Comparison of ENCODE assay signal across 7 cellular contexts in genomic region chr16:3458278-3458851, GRCh38. TPM values are rescaled to one million over a fixed set of nuclear protein-coding genes. Genes with fewer than 3 reads are reported as not detected.
DNase-seq lines count a peak whose midpoint lies in the region; ATAC-seq, FAIRE-seq and TF ChIP-seq lines count a peak whose summit lies in the region.

No MANE protein-coding gene starts in this region.

- intact Hi-C loops in PC-3 (cut with micrococcal nuclease) = loop anchor here (2.0 kb wide), 1 partner anchor 58 kb away; the partner anchor contains the start of genes ZNF174 and ZSCAN32
- intact Hi-C loops in upper lobe of right lung (cut with DNase I) = no loop called here

- ATAC-seq in PC-3 (peak; percentile 12), upper lobe of right lung (peak; percentile 2)

- no peak overlapping the region for H3K27ac ChIP-seq in PC-3 (ENCODE audit: low read length)
- H3K27ac ChIP-seq in coronary artery = peak overlapping the region; percentile 85 to 94
- peak overlapping the region; percentile 90 for H3K27ac ChIP-seq in mesodermal cell (ENCODE audit: low read depth, low read length, severe bottlenecking)
- H3K27ac ChIP-seq in upper lobe of right lung = peak overlapping the region; percentile 99

- BruUV-seq in PC-3 (replicated peaks; lab: Mats Ljungman, UMichigan) = no TSS peak

- POLR2A ChIA-PET in PC-3 (lab: Charles Lee; ENCODE audit: unreplicated experiment) = no interaction called here

- H3K9ac ChIP-seq in PC-3 (ENCODE audit: low read length) = peak overlapping the region; percentile 90

- TF ChIP-seq CTCF in PC-3 (conservative IDR thresholded peaks at IDR 0.05; ENCODE audit: low read depth, low read length) (no peak), coronary artery (IDR thresholded peaks at IDR 0.05) (no peak), upper lobe of right lung (IDR thresholded peaks at IDR 0.05) (no peak)

- H3K4me1 ChIP-seq in PC-3 (ENCODE audit: insufficient read depth, low read length) (peaks cover 23% of the 10 kb centered on the region), mesodermal cell (ENCODE audit: control insufficient read depth, insufficient read depth, low read length, poor library complexity, severe bottlenecking) (peaks cover 32% of the 10 kb centered on the region), upper lobe of right lung (peaks cover 50% of the 10 kb centered on the region)

- FAIRE-seq in H54 (lab: Jason Lieb, UNC) = no peak

- H3K27me3 ChIP-seq in PC-3 (ENCODE audit: low read length) = no peaks in the 10 kb centered on the region
- H3K27me3 ChIP-seq in upper lobe of right lung = no peaks in the 10 kb centered on the region

- H3K36me3 ChIP-seq in PC-3 (ENCODE audit: low read depth, low read length) (no peaks in the 10 kb centered on the region), mesodermal cell (ENCODE audit: control insufficient read depth, insufficient read depth, low read length) (peaks cover 6% of the 10 kb centered on the region), upper lobe of right lung (no peaks in the 10 kb centered on the region)

- CTCF ChIA-PET in PC-3 (lab: Charles Lee) = no interaction called here

- peaks cover 57% of the 10 kb centered on the region for H3K79me2 ChIP-seq in PC-3 (ENCODE audit: low read length)

- peak overlapping the region; percentile 60 for H2AFZ ChIP-seq in PC-3 (ENCODE audit: low read length)

- peak overlapping the region; percentile 98 for H3K4me2 ChIP-seq in PC-3 (ENCODE audit: low read length)

- H3K4me3 ChIP-seq in GM08714 (ENCODE audit: low read length) (peak overlapping the region; percentile 81), PC-3 (ENCODE audit: low read length) (peak overlapping the region; percentile 93), coronary artery (peak overlapping the region; percentile 87), mesodermal cell (ENCODE audit: extremely low read depth, insufficient read depth, low read length, poor library complexity, severe bottlenecking) (peak overlapping the region; percentile 76), upper lobe of right lung (peak overlapping the region; percentile 86)

- WGBS in mesodermal cell (ENCODE audit: insufficient coverage in 2 of 2), 2 experiments = 1% methylated on average over 41 to 43 of the region's 47 CpGs

- no peaks in the 10 kb centered on the region for H3F3A ChIP-seq in PC-3 (ENCODE audit: low read length, unreplicated experiment)

- H3K9me3 ChIP-seq in PC-3 (ENCODE audit: low read length) (no peaks in the 10 kb centered on the region), mesodermal cell (ENCODE audit: control insufficient read depth, low read length) (no peaks in the 10 kb centered on the region), upper lobe of right lung (no peaks in the 10 kb centered on the region)

- H3K9me2 ChIP-seq in PC-3 (replicated peaks; ENCODE audit: low read length) = no peaks in the 10 kb centered on the region

- DNase-seq in H54 (ENCODE audit: insufficient read length, low spot score) (peak; percentile 38), PC-3 (peak; percentile 11), coronary artery (ENCODE audit: low spot score) (no peak), upper lobe of right lung (peak; percentile 75), T-helper 9 cell (no peak)

- H4K20me1 ChIP-seq in PC-3 (ENCODE audit: low read length) = peaks cover 8% of the 10 kb centered on the region

- no peak for TF ChIP-seq POLR2A in H54 (IDR thresholded peaks at IDR 0.05; ENCODE audit: low read depth, low read length)

RNA-seq across cellular contexts. Expression of gene NAA60, which starts 14.9 kb away (rescaled TPM):
- total RNA-seq in PC-3 (2014; rRNA removed) (7.6 and 9.3 TPM in 2 replicates), upper lobe of right lung (56.2 TPM)
- polyA plus RNA-seq in mesodermal cell (2013, experiment 1 of 2) = 54.4 TPM
- polyA plus RNA-seq in mesodermal cell (2013, experiment 2 of 2) = 43.7 TPM

RNA-seq across cellular contexts. Expression of gene ZNF597, which starts 15.1 kb away (rescaled TPM):
- total RNA-seq in PC-3 (2014; rRNA removed) = not detected in 2 replicates
- polyA plus RNA-seq in mesodermal cell (2013, experiment 1 of 2) = 1.9 TPM
- 2.2 TPM for polyA plus RNA-seq in mesodermal cell (2013, experiment 2 of 2)
- 5.1 TPM for total RNA-seq in upper lobe of right lung

RNA-seq across cellular contexts. Expression of gene C16orf90, which starts 36.9 kb away (rescaled TPM):
- total RNA-seq in PC-3 (2014; rRNA removed) (not detected in 2 replicates), upper lobe of right lung (not detected)
- polyA plus RNA-seq in mesodermal cell (2013, experiment 1 of 2) = not detected
- polyA plus RNA-seq in mesodermal cell (2013, experiment 2 of 2) = not detected

RNA-seq across cellular contexts. Expression of gene CLUAP1, which starts 42.4 kb away (rescaled TPM):
- total RNA-seq in PC-3 (2014; rRNA removed) = 6.2 and 7.9 TPM in 2 replicates
- 20.9 TPM for polyA plus RNA-seq in mesodermal cell (2013, experiment 1 of 2)
- polyA plus RNA-seq in mesodermal cell (2013, experiment 2 of 2) = 24.8 TPM
- total RNA-seq in upper lobe of right lung = 23.3 TPM

RNA-seq across cellular contexts. Expression of gene ZNF174, which starts 57.4 kb away (rescaled TPM):
- total RNA-seq in PC-3 (2014; rRNA removed) (9.5 and 11.3 TPM in 2 replicates), upper lobe of right lung (7.7 TPM)
- 10.0 TPM for polyA plus RNA-seq in mesodermal cell (2013, experiment 1 of 2)
- 8.4 TPM for polyA plus RNA-seq in mesodermal cell (2013, experiment 2 of 2)

Comparison
In these comparisons a context has a peak if more than half of its experiments do, and no peak if none do; other contexts are left out.
1. DNase-seq: peak in H54 (single experiment), PC-3 (single experiment) and upper lobe of right lung (single experiment); none in coronary artery (single experiment) and T-helper 9 cell (single experiment).
2. Peak in every context shown above with its lines, with median percentiles within 50 percentile points of each other: H3K4me3 ChIP-seq.